In the genomic region with DNA sequence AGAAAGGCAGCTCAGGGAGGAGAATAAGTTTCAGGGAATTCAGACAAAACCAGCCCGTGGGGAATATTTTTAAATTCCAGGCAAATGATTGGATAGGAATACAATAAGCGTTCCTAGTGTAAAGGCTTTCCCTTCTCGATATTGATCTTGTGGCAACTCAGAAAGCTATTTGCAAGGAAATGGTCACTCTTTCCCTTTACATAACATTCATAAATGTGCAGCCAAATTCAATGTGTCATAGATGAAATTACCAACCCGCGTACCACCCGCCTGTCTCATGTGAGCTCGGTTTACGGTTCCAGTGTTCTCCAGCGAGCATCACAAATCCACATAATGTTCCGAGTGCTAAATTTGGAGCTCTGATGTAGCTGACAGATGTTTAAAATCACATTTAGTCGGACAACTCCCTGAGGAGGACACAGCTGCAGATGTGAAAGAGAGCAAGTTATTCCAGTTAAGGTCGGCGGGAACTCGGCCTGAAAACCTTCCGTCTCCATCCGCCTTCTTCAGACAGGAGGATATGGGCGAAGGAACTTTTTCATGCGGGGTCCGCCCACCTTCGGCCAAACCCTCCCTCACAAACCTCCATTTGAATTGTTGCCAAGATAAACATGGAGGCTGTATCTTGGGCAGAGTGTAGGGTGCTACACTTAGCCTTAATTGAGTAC, we compare ENCODE assay signal across 21 cellular contexts.
DNase-seq lines count a peak whose midpoint lies in the region; ATAC-seq and TF ChIP-seq lines count a peak whose summit lies in the region.
"Had no signal": no experiment of that assay in that cellular context is flagged by ENCODE, and none has a peak within 500 bp of the region (broad histone marks: within the 10 kb centered on the region; RNA-seq: fewer than 3 reads in every experiment).

No MANE protein-coding gene starts in this region.

- TF ChIP-seq CTCF in heart right ventricle (IDR thresholded peaks at IDR 0.05): no peak
- no peak for TF ChIP-seq CTCF in sigmoid colon (IDR thresholded peaks at IDR 0.05)

- peak; percentile 11 for DNase-seq in NCI-H748 (lab: John Stamatoyannopoulos, UW; ENCODE audit: unreplicated experiment)
- no peak for DNase-seq in NCI-H748 treated with DMSO at 0.1 percent for 48 hours (lab: John Stamatoyannopoulos, UW)
- peak; percentile 60 to 85 for DNase-seq in heart right ventricle
- peak; percentile 85 for DNase-seq in sigmoid colon
- peak in 1 of 2 donors; percentile 48 for DNase-seq in aorta
- DNase-seq in stimulated activated CD4-positive, alpha-beta T cell treated with anti-CD3 and anti-CD28 coated beads, Interleukin-1b, Interleukin-23, amount 100 ng/mL, for 48 hours: no peak
- no peak for DNase-seq in HCEC 1CT
- DNase-seq: activated CD4-positive, alpha-beta T cell treated with anti-CD3 and anti-CD28 coated beads for 36 hours; activated naive CD4-positive, alpha-beta T cell treated with anti-CD3 and anti-CD28 coated beads, Interleukin-2, amount 10 ng/mL, durations not matched to agents 7 days and 5 days; central memory CD4-positive, alpha-beta T cell; DMS53; endodermal cell; NCI-H345; SIG-M5; stimulated activated naive CD8-positive, alpha-beta T cell treated with anti-CD3 and anti-CD28 coated beads, Interleukin-15, amount 100 ng/mL, for 72 hours; T1000 had no signal

- H3K36me3 ChIP-seq in heart right ventricle (no peaks in the 10 kb centered on the region), sigmoid colon (no peaks in the 10 kb centered on the region), aorta (ENCODE audit: control insufficient read depth in 1 of 2, insufficient read depth in 2 of 2, low read length in 1 of 2) (no peaks in the 10 kb centered on the region)
- H3K36me3 ChIP-seq: neutrophil had no signal

- TF ChIP-seq EP300 in sigmoid colon (IDR thresholded peaks at IDR 0.05): no peak

- TF ChIP-seq POLR2A in sigmoid colon (IDR thresholded peaks at IDR 0.05): no peak

- ATAC-seq in heart right ventricle (peak; percentile 85 to 93 (median 88)), aorta (ENCODE audit: low FRiP score) (peak; percentile 66), HG03354 (IDR thresholded peaks at IDR 0.05; ENCODE audit: poor library complexity, severe bottlenecking, unreplicated experiment) (no peak)
- ATAC-seq: activated CD4-positive, alpha-beta T cell treated with anti-CD3 and anti-CD28 coated beads for 36 hours; stimulated activated naive CD8-positive, alpha-beta T cell treated with anti-CD3 and anti-CD28 coated beads, Interleukin-15, amount 100 ng/mL, for 72 hours had no signal

- H3K4me3 ChIP-seq in heart right ventricle (peak overlapping the region in 6 of 10 donors; percentile 13 to 22 (median 18)), sigmoid colon (no peak overlapping the region), aorta (ENCODE audit: low read length in 2 of 2) (no peak overlapping the region)

- H3K27me3 ChIP-seq in heart right ventricle (no peaks in the 10 kb centered on the region), sigmoid colon (no peaks in the 10 kb centered on the region), aorta (ENCODE audit: control insufficient read depth in 1 of 2, insufficient read depth in 2 of 2, low read length in 1 of 2) (no peaks in the 10 kb centered on the region)
- H3K27me3 ChIP-seq: neutrophil had no signal

- H3K27ac ChIP-seq in heart right ventricle: peak overlapping the region; percentile 46 to 87 (median 72)
- H3K27ac ChIP-seq in sigmoid colon: peak overlapping the region; percentile 0 to 61 (median 54)
- no peak overlapping the region for H3K27ac ChIP-seq in aorta (ENCODE audit: low read depth in 1 of 2, low read length in 2 of 2)
- H3K27ac ChIP-seq: 22Rv1, C4-2B, KMS-11, neutrophil had no signal

- peaks cover 0 to 27% (median 3%) of the 10 kb centered on the region in 9 donors for H3K4me1 ChIP-seq in heart right ventricle
- H3K4me1 ChIP-seq in sigmoid colon: peaks cover 0 to 10% (median 0%) of the 10 kb centered on the region in 4 donors
- H3K4me1 ChIP-seq in aorta (ENCODE audit: control insufficient read depth in 1 of 2, insufficient read depth in 2 of 2, low read length in 2 of 2): no peaks in the 10 kb centered on the region

- 66 to 76% methylated on average over 20 of the region's 20 CpGs for WGBS in heart right ventricle, 2 donors
- 96% methylated on average over 20 of the region's 20 CpGs for WGBS in sigmoid colon, 2 donors
- 52 to 63% methylated on average over 20 of the region's 20 CpGs for WGBS in aorta, 2 donors

- H3K9me3 ChIP-seq in heart right ventricle: peaks cover 0 to 2% (median 0%) of the 10 kb centered on the region in 11 donors
- no peaks in the 10 kb centered on the region for H3K9me3 ChIP-seq in sigmoid colon
- H3K9me3 ChIP-seq in aorta (ENCODE audit: control insufficient read depth, low read length): no peaks in the 10 kb centered on the region
- H3K9me3 ChIP-seq: neutrophil had no signal

- intact Hi-C loops in heart right ventricle (cut with DNase I): loop anchor here in 3 of 10 donors (2.0 to 10.0 kb wide), 6 partner anchors 109 to 394 kb away; a partner anchor contains a TSS
- intact Hi-C loops in sigmoid colon (cut with DNase I): loop anchor here (10.0 kb wide), 1 partner anchor 89 kb away; no protein-coding TSS in a partner anchor
- intact Hi-C loops in aorta (cut with DNase I): no loop called here

Comparison
In these comparisons a context has a peak if more than half of its experiments do, and no peak if none do; other contexts are left out.
1. DNase-seq: peak in NCI-H748 (single experiment), heart right ventricle (2 of 2) and sigmoid colon (single experiment); none in NCI-H748 treated with DMSO at 0.1 percent for 48 hours (single experiment), stimulated activated CD4-positive, alpha-beta T cell treated with anti-CD3 and anti-CD28 coated beads, Interleukin-1b, Interleukin-23, amount 100 ng/mL, for 48 hours (single experiment) and HCEC 1CT (single experiment).
2. H3K27ac ChIP-seq: peak in heart right ventricle (10 of 10) and sigmoid colon (4 of 4); none in aorta (0 of 2).
3. H3K4me3 ChIP-seq: peak in heart right ventricle (6 of 10); none in sigmoid colon (0 of 4) and aorta (0 of 2).